Comparison of ENCODE assay signal across 1 cellular context in the genomic region with DNA sequence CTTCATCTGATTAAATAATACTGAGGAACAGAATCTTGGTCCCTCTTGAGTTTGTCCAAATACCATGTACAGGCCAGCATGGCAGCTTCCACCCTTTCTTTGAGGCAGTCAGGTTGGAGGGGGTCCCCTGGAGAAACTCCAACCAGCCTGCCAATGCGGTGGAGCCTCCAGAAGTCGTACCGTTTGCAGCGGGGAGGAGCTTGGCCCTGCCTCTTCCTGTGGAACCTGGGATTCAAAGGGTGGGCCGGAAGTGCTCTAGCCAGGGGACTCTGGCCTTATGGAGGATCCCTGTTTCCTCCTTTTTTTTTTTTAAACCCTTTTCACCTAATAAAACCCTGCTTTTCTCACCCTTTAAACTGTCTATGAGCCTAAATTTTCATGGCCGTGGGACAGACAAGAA.
TF ChIP-seq lines count a peak whose summit lies in the region.

No MANE protein-coding gene starts in this region.

TF ChIP-seq in HepG2, 621 proteins besides CTCF, POLR2A, EP300 and RAD21:
- TF ChIP-seq DMAP1 (CRISPR knock-in tag; IDR thresholded peaks at IDR 0.05), result no peak
- TF ChIP-seq CENPX (CRISPR knock-in tag; IDR thresholded peaks at IDR 0.05), result no peak
- TF ChIP-seq KLF16 (CRISPR knock-in tag; IDR thresholded peaks at IDR 0.05), result no peak
- TF ChIP-seq, protein P1, sequence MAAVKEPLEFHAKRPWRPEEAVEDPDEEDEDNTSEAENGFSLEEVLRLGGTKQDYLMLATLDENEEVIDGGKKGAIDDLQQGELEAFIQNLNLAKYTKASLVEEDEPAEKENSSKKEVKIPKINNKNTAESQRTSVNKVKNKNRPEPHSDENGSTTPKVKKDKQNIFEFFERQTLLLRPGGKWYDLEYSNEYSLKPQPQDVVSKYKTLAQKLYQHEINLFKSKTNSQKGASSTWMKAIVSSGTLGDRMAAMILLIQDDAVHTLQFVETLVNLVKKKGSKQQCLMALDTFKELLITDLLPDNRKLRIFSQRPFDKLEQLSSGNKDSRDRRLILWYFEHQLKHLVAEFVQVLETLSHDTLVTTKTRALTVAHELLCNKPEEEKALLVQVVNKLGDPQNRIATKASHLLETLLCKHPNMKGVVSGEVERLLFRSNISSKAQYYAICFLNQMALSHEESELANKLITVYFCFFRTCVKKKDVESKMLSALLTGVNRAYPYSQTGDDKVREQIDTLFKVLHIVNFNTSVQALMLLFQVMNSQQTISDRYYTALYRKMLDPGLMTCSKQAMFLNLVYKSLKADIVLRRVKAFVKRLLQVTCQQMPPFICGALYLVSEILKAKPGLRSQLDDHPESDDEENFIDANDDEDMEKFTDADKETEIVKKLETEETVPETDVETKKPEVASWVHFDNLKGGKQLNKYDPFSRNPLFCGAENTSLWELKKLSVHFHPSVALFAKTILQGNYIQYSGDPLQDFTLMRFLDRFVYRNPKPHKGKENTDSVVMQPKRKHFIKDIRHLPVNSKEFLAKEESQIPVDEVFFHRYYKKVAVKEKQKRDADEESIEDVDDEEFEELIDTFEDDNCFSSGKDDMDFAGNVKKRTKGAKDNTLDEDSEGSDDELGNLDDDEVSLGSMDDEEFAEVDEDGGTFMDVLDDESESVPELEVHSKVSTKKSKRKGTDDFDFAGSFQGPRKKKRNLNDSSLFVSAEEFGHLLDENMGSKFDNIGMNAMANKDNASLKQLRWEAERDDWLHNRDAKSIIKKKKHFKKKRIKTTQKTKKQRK (IDR thresholded peaks at IDR 0.05; ENCODE audit: low read length), result no peak
- no peak for TF ChIP-seq MXI1 (IDR thresholded peaks at IDR 0.05; ENCODE audit: borderline replicate concordance, low read depth, low read length)
- TF ChIP-seq, protein P2, sequence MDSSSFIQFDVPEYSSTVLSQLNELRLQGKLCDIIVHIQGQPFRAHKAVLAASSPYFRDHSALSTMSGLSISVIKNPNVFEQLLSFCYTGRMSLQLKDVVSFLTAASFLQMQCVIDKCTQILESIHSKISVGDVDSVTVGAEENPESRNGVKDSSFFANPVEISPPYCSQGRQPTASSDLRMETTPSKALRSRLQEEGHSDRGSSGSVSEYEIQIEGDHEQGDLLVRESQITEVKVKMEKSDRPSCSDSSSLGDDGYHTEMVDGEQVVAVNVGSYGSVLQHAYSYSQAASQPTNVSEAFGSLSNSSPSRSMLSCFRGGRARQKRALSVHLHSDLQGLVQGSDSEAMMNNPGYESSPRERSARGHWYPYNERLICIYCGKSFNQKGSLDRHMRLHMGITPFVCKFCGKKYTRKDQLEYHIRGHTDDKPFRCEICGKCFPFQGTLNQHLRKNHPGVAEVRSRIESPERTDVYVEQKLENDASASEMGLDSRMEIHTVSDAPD (CRISPR knock-in tag; IDR thresholded peaks at IDR 0.05), result no peak
- TF ChIP-seq CENPT (CRISPR knock-in tag; IDR thresholded peaks at IDR 0.05; ENCODE audit: low read depth), result no peak
- TF ChIP-seq EHMT2 (IDR thresholded peaks at IDR 0.05; ENCODE audit: borderline replicate concordance, low read depth, low read length), result no peak
- no peak for TF ChIP-seq JUN (CRISPR knock-in tag; IDR thresholded peaks at IDR 0.05)
- TF ChIP-seq ZNF605 (CRISPR knock-in tag; IDR thresholded peaks at IDR 0.05), result no peak
